Comparison of ENCODE assay signal across 23 cellular contexts in genomic region chr2:179558010-179558911, GRCh38.
A peak's percentile ranks its signal among the peaks of the same experiment; 100 is the strongest.
DNase-seq lines count a peak whose midpoint lies in the region; ATAC-seq, FAIRE-seq and TF ChIP-seq lines count a peak whose summit lies in the region.
"Had no signal": no experiment of that assay in that cellular context is flagged by ENCODE, and none has a peak within 500 bp of the region (broad histone marks: within the 10 kb centered on the region; RNA-seq: fewer than 3 reads in every experiment).

No MANE protein-coding gene starts in this region.

- peak overlapping the region; percentile 89 for H3K27ac Mint-ChIP-seq in neural crest cell (ENCODE audit: unreplicated experiment)
- no peak overlapping the region for H3K27ac Mint-ChIP-seq in naive thymus-derived CD8-positive, alpha-beta T cell
- H3K27ac Mint-ChIP-seq: activated CD8-positive, alpha-beta memory T cell treated with anti-CD3 and anti-CD28 coated beads, Interleukin-2, amount 10 ng/mL, durations not matched to agents 7 days and 5 days; CD8-positive, alpha-beta T cell; mesothelial cell of epicardium had no signal

- TF ChIP-seq CTCF in hepatocyte (IDR thresholded peaks at IDR 0.05; ENCODE audit: poor library complexity) (no peak), neural crest cell (conservative IDR thresholded peaks at IDR 0.05) (no peak)

- peak; percentile 77 for DNase-seq in DMS53 (lab: John Stamatoyannopoulos, UW)
- peak; percentile 54 for DNase-seq in NCI-H1092 treated with DMSO at 0.1 percent for 48 hours (lab: John Stamatoyannopoulos, UW)
- DNase-seq in hepatocyte (ENCODE audit: low spot score) = peak; percentile 19
- no peak for DNase-seq in neural crest cell (ENCODE audit: low read depth, low spot score)
- DNase-seq in central memory CD4-positive, alpha-beta T cell = no peak
- no peak for DNase-seq in naive thymus-derived CD8-positive, alpha-beta T cell
- no peak for DNase-seq in T-helper 2 cell
- no peak for DNase-seq in urothelium cell line (ENCODE audit: low spot score)
- DNase-seq: activated CD8-positive, alpha-beta memory T cell treated with anti-CD3 and anti-CD28 coated beads, Interleukin-2, amount 10 ng/mL, durations not matched to agents 7 days and 5 days; CD8-positive, alpha-beta T cell; effector CD8-positive, alpha-beta T cell; esophagus squamous epithelium; head of caudate nucleus; MG63; NCI-H187; NCI-H524 treated with DMSO at 0.1 percent for 48 hours; PC-3; stimulated activated CD4-positive, alpha-beta T cell treated with anti-CD3 and anti-CD28 coated beads, Interleukin-4, amount 100 ng/mL, for 24 hours had no signal

- H3K9me3 ChIP-seq in hepatocyte (ENCODE audit: low read depth) = no peaks in the 10 kb centered on the region
- H3K9me3 ChIP-seq: esophagus squamous epithelium, MG63, SJSA1 had no signal

- H3K4me1 Mint-ChIP-seq in neural crest cell = peaks cover 49% of the 10 kb centered on the region
- no peaks in the 10 kb centered on the region for H3K4me1 Mint-ChIP-seq in naive thymus-derived CD8-positive, alpha-beta T cell
- H3K4me1 Mint-ChIP-seq: activated CD8-positive, alpha-beta memory T cell treated with anti-CD3 and anti-CD28 coated beads, Interleukin-2, amount 10 ng/mL, durations not matched to agents 7 days and 5 days; central memory CD8-positive, alpha-beta T cell had no signal

- H3K9me3 Mint-ChIP-seq in neural crest cell = no peaks in the 10 kb centered on the region
- H3K9me3 Mint-ChIP-seq in naive thymus-derived CD8-positive, alpha-beta T cell = peaks cover 0 to 8% (median 0%) of the 10 kb centered on the region in 9 donors
- H3K9me3 Mint-ChIP-seq: CD8-positive, alpha-beta T cell; central memory CD8-positive, alpha-beta T cell; mesothelial cell of epicardium had no signal

- H3K79me2 ChIP-seq in hepatocyte = no peaks in the 10 kb centered on the region

- H3K36me3 Mint-ChIP-seq in neural crest cell (ENCODE audit: low read depth) = no peaks in the 10 kb centered on the region
- H3K36me3 Mint-ChIP-seq in naive thymus-derived CD8-positive, alpha-beta T cell = no peaks in the 10 kb centered on the region
- H3K36me3 Mint-ChIP-seq: activated CD8-positive, alpha-beta memory T cell treated with anti-CD3 and anti-CD28 coated beads, Interleukin-2, amount 10 ng/mL, durations not matched to agents 7 days and 5 days; CD8-positive, alpha-beta T cell; mesothelial cell of epicardium had no signal

- H3K4me3 ChIP-seq in hepatocyte = no peak overlapping the region
- H3K4me3 ChIP-seq: esophagus squamous epithelium, MG63, SJSA1, skin epidermis had no signal

- no peaks in the 10 kb centered on the region for H4K20me1 ChIP-seq in hepatocyte (ENCODE audit: insufficient read depth, poor library complexity, severe bottlenecking)

- no peak overlapping the region for H2AFZ ChIP-seq in hepatocyte

- H3K27ac ChIP-seq in hepatocyte = peak overlapping the region; percentile 29
- H3K27ac ChIP-seq: esophagus squamous epithelium, SJSA1, skin epidermis had no signal

- ATAC-seq in naive thymus-derived CD8-positive, alpha-beta T cell = no peak
- ATAC-seq: activated CD8-positive, alpha-beta memory T cell treated with anti-CD3 and anti-CD28 coated beads, Interleukin-2, amount 10 ng/mL, durations not matched to agents 7 days and 5 days; CD8-positive, alpha-beta T cell; PC-3 had no signal

- H3K9me2 ChIP-seq in hepatocyte (replicated peaks; ENCODE audit: insufficient read depth) = no peaks in the 10 kb centered on the region

- FAIRE-seq in urothelium cell line (lab: Jason Lieb, UNC) = no peak
- FAIRE-seq: H1 had no signal

- H3K4me1 ChIP-seq in hepatocyte (ENCODE audit: insufficient read depth) = peaks cover 3% of the 10 kb centered on the region
- H3K4me1 ChIP-seq: esophagus squamous epithelium, SJSA1 had no signal

- H3K27me3 Mint-ChIP-seq in neural crest cell (ENCODE audit: low read depth) = no peaks in the 10 kb centered on the region
- H3K27me3 Mint-ChIP-seq in naive thymus-derived CD8-positive, alpha-beta T cell = peaks cover 0 to 5% (median 0%) of the 10 kb centered on the region in 5 donors
- H3K27me3 Mint-ChIP-seq: central memory CD8-positive, alpha-beta T cell had no signal

- H3K36me3 ChIP-seq in hepatocyte (replicated peaks; ENCODE audit: insufficient read depth, low read depth) = no peaks in the 10 kb centered on the region
- H3K36me3 ChIP-seq: esophagus squamous epithelium, MG63, SJSA1 had no signal

- H3K27me3 ChIP-seq in hepatocyte = no peaks in the 10 kb centered on the region
- H3K27me3 ChIP-seq: esophagus squamous epithelium, MG63, SJSA1 had no signal

- peak overlapping the region; percentile 45 for H3K4me2 ChIP-seq in hepatocyte

- 46% methylated on average over 2 of the region's 2 CpGs for WGBS in hepatocyte (ENCODE audit: low lambda C conversion rate, missing lambda C conversion rate)

- peak overlapping the region; percentile 15 for H3K4me3 Mint-ChIP-seq in neural crest cell
- no peak overlapping the region for H3K4me3 Mint-ChIP-seq in naive thymus-derived CD8-positive, alpha-beta T cell
- H3K4me3 Mint-ChIP-seq: activated CD8-positive, alpha-beta memory T cell treated with anti-CD3 and anti-CD28 coated beads, Interleukin-2, amount 10 ng/mL, durations not matched to agents 7 days and 5 days; CD8-positive, alpha-beta T cell; central memory CD8-positive, alpha-beta T cell; mesothelial cell of epicardium had no signal

- POLR2A ChIA-PET in naive thymus-derived CD8-positive, alpha-beta T cell (lab: Charles Lee) = no interaction called here

Comparison
In these comparisons a context has a peak if more than half of its experiments do, and no peak if none do; other contexts are left out.
1. DNase-seq: peak in DMS53 (single experiment), NCI-H1092 treated with DMSO at 0.1 percent for 48 hours (single experiment) and hepatocyte (single experiment); none in neural crest cell (single experiment), central memory CD4-positive, alpha-beta T cell (single experiment), naive thymus-derived CD8-positive, alpha-beta T cell (0 of 10), T-helper 2 cell (0 of 5) and urothelium cell line (single experiment).